In the genomic region with DNA sequence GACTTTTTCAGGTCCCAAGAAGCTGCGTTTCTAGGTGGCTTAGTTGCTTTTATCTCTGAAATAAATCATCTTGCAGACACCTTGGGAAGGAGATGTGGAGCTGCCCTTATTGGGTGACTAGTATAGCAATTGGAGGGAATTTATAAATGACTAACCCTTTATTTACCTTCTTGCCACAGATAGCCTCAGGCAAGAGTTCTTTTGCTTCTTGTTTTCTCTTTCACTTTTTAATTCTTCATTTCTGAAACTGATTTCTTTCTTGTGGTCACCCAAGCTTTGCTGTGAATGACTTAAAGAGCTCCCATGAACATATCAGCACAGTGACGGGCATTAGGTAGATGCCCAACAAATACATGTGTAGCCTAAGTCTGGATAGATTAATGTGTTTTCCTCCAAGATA, we compare ENCODE assay signal across 14 cellular contexts. TPM values are rescaled to one million over a fixed set of nuclear protein-coding genes. Genes with fewer than 3 reads are reported as not detected.
DNase-seq lines count a peak whose midpoint lies in the region; ATAC-seq and FAIRE-seq lines count a peak whose summit lies in the region.
"Had no signal": no experiment of that assay in that cellular context is flagged by ENCODE, and none has a peak within 500 bp of the region (broad histone marks: within the 10 kb centered on the region; RNA-seq: fewer than 3 reads in every experiment).

No MANE protein-coding gene starts in this region.

- peak; percentile 72 for ATAC-seq in activated CD4-positive, alpha-beta T cell treated with anti-CD3 and anti-CD28 coated beads for 36 hours
- peak; percentile 87 for ATAC-seq in HG02759 (IDR thresholded peaks at IDR 0.05; ENCODE audit: unreplicated experiment)
- ATAC-seq in right cardiac atrium, result no peak

- no peaks in the 10 kb centered on the region for H3K36me3 Mint-ChIP-seq in activated CD4-positive, alpha-beta T cell treated with anti-CD3 and anti-CD28 coated beads for 36 hours (ENCODE audit: low read depth)

- 35 to 39% (median 38%) methylated on average over 2 of the region's 2 CpGs for WGBS in small intestine, 3 donors
- WGBS in right cardiac atrium, result 44% methylated on average over 2 of the region's 2 CpGs

- POLR2A ChIA-PET in activated CD4-positive, alpha-beta T cell treated with anti-CD3 and anti-CD28 coated beads for 36 hours (lab: Charles Lee), result no interaction called here

- H3K4me3 Mint-ChIP-seq in activated CD4-positive, alpha-beta T cell treated with anti-CD3 and anti-CD28 coated beads for 36 hours, result no peak overlapping the region
- H3K4me3 Mint-ChIP-seq: central memory CD8-positive, alpha-beta T cell had no signal

- H3K4me1 Mint-ChIP-seq in activated CD4-positive, alpha-beta T cell treated with anti-CD3 and anti-CD28 coated beads for 36 hours, result no peaks in the 10 kb centered on the region
- H3K4me1 Mint-ChIP-seq: central memory CD8-positive, alpha-beta T cell had no signal

- no peak for DNase-seq in activated CD4-positive, alpha-beta T cell treated with anti-CD3 and anti-CD28 coated beads for 36 hours
- DNase-seq in activated CD4-positive, alpha-beta T cell treated with anti-CD3 and anti-CD28 coated beads for 4 hours, result no peak
- peak; percentile 14 for DNase-seq in HTR-8/SVneo (ENCODE audit: insufficient read length, low spot score)
- DNase-seq in small intestine, result peak; percentile 8
- DNase-seq in dedifferentiated amniotic fluid mesenchymal stem cell (ENCODE audit: extremely low spot score), result no peak
- no peak for DNase-seq in activated gamma-delta T cell treated with Interleukin-2 at 50 U/mL for 16 hours
- DNase-seq in right cardiac atrium, result no peak
- DNase-seq: 8988T; activated CD4-positive, alpha-beta T cell treated with anti-CD3 and anti-CD28 coated beads for 1 hour; NCI-H2029; upper lobe of left lung had no signal

- H3K27me3 Mint-ChIP-seq in activated CD4-positive, alpha-beta T cell treated with anti-CD3 and anti-CD28 coated beads for 36 hours, result peaks cover 2% of the 10 kb centered on the region

- no peaks in the 10 kb centered on the region for H3K9me3 ChIP-seq in small intestine (ENCODE audit: control insufficient read depth, low read depth)
- no peaks in the 10 kb centered on the region for H3K9me3 ChIP-seq in right cardiac atrium (ENCODE audit: control insufficient read depth, low read length)
- H3K9me3 ChIP-seq: upper lobe of left lung had no signal

- no peak overlapping the region for H3K27ac Mint-ChIP-seq in activated CD4-positive, alpha-beta T cell treated with anti-CD3 and anti-CD28 coated beads for 36 hours

- H3K4me3 ChIP-seq in small intestine (ENCODE audit: low read depth in 1 of 2, low read length in 2 of 2), result no peak overlapping the region
- H3K4me3 ChIP-seq in right cardiac atrium (ENCODE audit: low read length), result no peak overlapping the region
- H3K4me3 ChIP-seq: skin epidermis, upper lobe of left lung had no signal

- H3K4me1 ChIP-seq in small intestine (ENCODE audit: control insufficient read depth in 2 of 2, insufficient read depth in 1 of 2, low read depth in 1 of 2, low read length in 1 of 2) (no peaks in the 10 kb centered on the region), right cardiac atrium (ENCODE audit: control insufficient read depth, insufficient read depth, low read length) (peaks cover 3% of the 10 kb centered on the region)
- H3K4me1 ChIP-seq: upper lobe of left lung had no signal

- H3K9me3 Mint-ChIP-seq in activated CD4-positive, alpha-beta T cell treated with anti-CD3 and anti-CD28 coated beads for 36 hours (ENCODE audit: low read depth), result no peaks in the 10 kb centered on the region
- H3K9me3 Mint-ChIP-seq: central memory CD8-positive, alpha-beta T cell had no signal

- H3K27ac ChIP-seq in small intestine (ENCODE audit: low read depth in 1 of 2, low read length in 1 of 2) (no peak overlapping the region), right cardiac atrium (ENCODE audit: low read length) (no peak overlapping the region)
- H3K27ac ChIP-seq: upper lobe of left lung had no signal

- FAIRE-seq in HTR-8/SVneo (lab: Jason Lieb, UNC), result no peak
- no peak for FAIRE-seq in small intestine (lab: Jason Lieb, UNC)

- intact Hi-C loops in activated CD4-positive, alpha-beta T cell treated with anti-CD3 and anti-CD28 coated beads for 36 hours (cut with DNase I, micrococcal nuclease), result no loop called here
- intact Hi-C loops in right cardiac atrium (cut with DNase I), result no loop called here

- no peaks in the 10 kb centered on the region for H3K36me3 ChIP-seq in small intestine (ENCODE audit: control insufficient read depth in 2 of 2, insufficient read depth in 2 of 2, low read length in 2 of 2)
- H3K36me3 ChIP-seq: upper lobe of left lung had no signal

- H3K27me3 ChIP-seq in small intestine (ENCODE audit: control insufficient read depth in 2 of 2, insufficient read depth in 2 of 2, low read length in 2 of 2) (no peaks in the 10 kb centered on the region), right cardiac atrium (ENCODE audit: control insufficient read depth, insufficient read depth) (no peaks in the 10 kb centered on the region)
- H3K27me3 ChIP-seq: upper lobe of left lung had no signal

- CTCF ChIA-PET in activated CD4-positive, alpha-beta T cell treated with anti-CD3 and anti-CD28 coated beads for 36 hours (lab: Charles Lee), result interaction anchor here (0.6 to 1.2 kb wide), 2 partner anchors 70 to 87 kb away, joined by 3 read pairs; no protein-coding TSS in a partner anchor

RNA-seq across cellular contexts. Expression of a gene that starts 3.0 kb away (rescaled TPM):
- total RNA-seq in activated CD4-positive, alpha-beta T cell treated with anti-CD3 and anti-CD28 coated beads for 36 hours, result not detected
- polyA plus RNA-seq in small intestine, result not detected
- under 1 TPM; 0.09 to 0.91 (median 0.54) TPM for total RNA-seq in right cardiac atrium
- 0.09 TPM for polyA plus RNA-seq in right cardiac atrium

Comparison
In these comparisons a context has a peak if more than half of its experiments do, and no peak if none do; other contexts are left out.
1. ATAC-seq: peak in activated CD4-positive, alpha-beta T cell treated with anti-CD3 and anti-CD28 coated beads for 36 hours (single experiment) and HG02759 (single experiment); none in right cardiac atrium (0 of 2).
2. DNase-seq: peak in HTR-8/SVneo (single experiment) and small intestine (single experiment); none in activated CD4-positive, alpha-beta T cell treated with anti-CD3 and anti-CD28 coated beads for 36 hours (single experiment), activated CD4-positive, alpha-beta T cell treated with anti-CD3 and anti-CD28 coated beads for 4 hours (0 of 2), dedifferentiated amniotic fluid mesenchymal stem cell (single experiment), activated gamma-delta T cell treated with Interleukin-2 at 50 U/mL for 16 hours (single experiment) and right cardiac atrium (0 of 3).